1 cellular context compared by ENCODE assay signal in genomic region chr4:51858605-51859211, GRCh38.
TF ChIP-seq lines count a peak whose summit lies in the region.

No MANE protein-coding gene starts in this region.

TF ChIP-seq in A549, 52 proteins besides CTCF, POLR2A, EP300 and RAD21 (continued from another document):
- no peak for TF ChIP-seq BCL3 (IDR thresholded peaks at IDR 0.05)
- no peak for TF ChIP-seq MAX (IDR thresholded peaks at IDR 0.05)
- no peak for TF ChIP-seq KDM5A (IDR thresholded peaks at IDR 0.05)
- no peak for TF ChIP-seq SMC3 (IDR thresholded peaks at IDR 0.05)
